24 cellular contexts compared by ENCODE assay signal in genomic region chr16:80462902-80463301, GRCh38.
"Had no signal": no experiment of that assay in that cellular context is flagged by ENCODE, and none has a peak within 500 bp of the region (broad histone marks: within the 10 kb centered on the region; RNA-seq: fewer than 3 reads in every experiment).

No MANE protein-coding gene starts in this region.

- H3K4me1 ChIP-seq: ascending aorta, colonic mucosa, upper lobe of right lung had no signal

- ATAC-seq: natural killer cell; right cardiac atrium; stimulated activated naive CD8-positive, alpha-beta T cell treated with anti-CD3 and anti-CD28 coated beads, Interleukin-15, Interleukin-2, amounts not matched to agents 100 U/mL and 50 U/mL, for 24 hours; upper lobe of right lung; WTC11 had no signal

- H3K27ac ChIP-seq: ascending aorta, cardiac muscle cell, colonic mucosa, upper lobe of right lung had no signal

- H3K27me3 ChIP-seq: ascending aorta, colonic mucosa, upper lobe of right lung had no signal

- H3K27ac Mint-ChIP-seq: activated CD4-positive, alpha-beta memory T cell treated with anti-CD3 and anti-CD28 coated beads, Interleukin-2, amount 10 ng/mL, durations not matched to agents 7 days and 5 days; activated CD4-positive, alpha-beta T cell treated with anti-CD3 and anti-CD28 coated beads, Interleukin-2, amount 10 ng/mL, durations not matched to agents 7 days and 5 days; activated naive CD4-positive, alpha-beta T cell treated with anti-CD3 and anti-CD28 coated beads, Interleukin-2, amount 10 ng/mL, durations not matched to agents 7 days and 5 days; activated naive CD8-positive, alpha-beta T cell treated with anti-CD3 and anti-CD28 coated beads, Interleukin-2, amount 10 ng/mL, durations not matched to agents 7 days and 5 days; activated T-cell treated with anti-CD3 and anti-CD28 coated beads, Interleukin-2, amount 50 U/mL, for 24 hours; memory B cell; natural killer cell; WTC11 had no signal

- H3K4me3 ChIP-seq: ascending aorta, cardiac muscle cell, colonic mucosa, upper lobe of right lung had no signal

- H3K4me3 Mint-ChIP-seq: activated CD4-positive, alpha-beta memory T cell treated with anti-CD3 and anti-CD28 coated beads, Interleukin-2, amount 10 ng/mL, durations not matched to agents 7 days and 5 days; activated CD4-positive, alpha-beta T cell treated with anti-CD3 and anti-CD28 coated beads, Interleukin-2, amount 10 ng/mL, durations not matched to agents 7 days and 5 days; activated naive CD4-positive, alpha-beta T cell treated with anti-CD3 and anti-CD28 coated beads, Interleukin-2, amount 10 ng/mL, durations not matched to agents 7 days and 5 days; activated naive CD8-positive, alpha-beta T cell treated with anti-CD3 and anti-CD28 coated beads, Interleukin-2, amount 10 ng/mL, durations not matched to agents 7 days and 5 days; activated T-cell treated with anti-CD3 and anti-CD28 coated beads, Interleukin-2, amount 50 U/mL, for 24 hours; brain; memory B cell; natural killer cell; WTC11 had no signal

- H3K36me3 Mint-ChIP-seq: activated naive CD4-positive, alpha-beta T cell treated with anti-CD3 and anti-CD28 coated beads, Interleukin-2, amount 10 ng/mL, durations not matched to agents 7 days and 5 days; activated naive CD8-positive, alpha-beta T cell treated with anti-CD3 and anti-CD28 coated beads, Interleukin-2, amount 10 ng/mL, durations not matched to agents 7 days and 5 days; brain; memory B cell; natural killer cell; WTC11 had no signal

- H3K9me3 ChIP-seq: ascending aorta, colonic mucosa, upper lobe of right lung had no signal

- H3K9me3 Mint-ChIP-seq: activated CD4-positive, alpha-beta memory T cell treated with anti-CD3 and anti-CD28 coated beads, Interleukin-2, amount 10 ng/mL, durations not matched to agents 7 days and 5 days; activated CD4-positive, alpha-beta T cell treated with anti-CD3 and anti-CD28 coated beads, Interleukin-2, amount 10 ng/mL, durations not matched to agents 7 days and 5 days; activated naive CD4-positive, alpha-beta T cell treated with anti-CD3 and anti-CD28 coated beads, Interleukin-2, amount 10 ng/mL, durations not matched to agents 7 days and 5 days; activated naive CD8-positive, alpha-beta T cell treated with anti-CD3 and anti-CD28 coated beads, Interleukin-2, amount 10 ng/mL, durations not matched to agents 7 days and 5 days; activated T-cell treated with anti-CD3 and anti-CD28 coated beads, Interleukin-2, amount 50 U/mL, for 24 hours; memory B cell; natural killer cell; WTC11 had no signal

- DNase-seq: activated CD4-positive, alpha-beta memory T cell treated with anti-CD3 and anti-CD28 coated beads, Interleukin-2, amount 10 ng/mL, durations not matched to agents 7 days and 5 days; activated CD4-positive, alpha-beta T cell treated with anti-CD3 and anti-CD28 coated beads for 1 hour; activated CD4-positive, alpha-beta T cell treated with anti-CD3 and anti-CD28 coated beads, Interleukin-2, amount 10 ng/mL, durations not matched to agents 7 days and 5 days; activated CD8-positive, alpha-beta memory T cell treated with anti-CD3 and anti-CD28 coated beads, Interleukin-2, amount 50 U/mL, for 48 hours; activated gamma-delta T cell; activated naive CD4-positive, alpha-beta T cell treated with anti-CD3 and anti-CD28 coated beads, Interleukin-2, amount 10 ng/mL, durations not matched to agents 7 days and 5 days; activated naive CD8-positive, alpha-beta T cell treated with anti-CD3 and anti-CD28 coated beads, Interleukin-2, amount 10 ng/mL, durations not matched to agents 7 days and 5 days; activated T-cell treated with anti-CD3 and anti-CD28 coated beads, Interleukin-2, amount 50 U/mL, for 24 hours; cerebellar nuclear complex; colonic mucosa; effector memory CD4-positive, alpha-beta T cell; islet precursor cell; midbrain; natural killer cell; right cardiac atrium; stimulated activated CD4-positive, alpha-beta T cell treated with anti-CD3 and anti-CD28 coated beads, Interleukin-4, amount 100 ng/mL, for 1 hour; stimulated activated naive CD8-positive, alpha-beta T cell treated with anti-CD3 and anti-CD28 coated beads, Interleukin-15, Interleukin-2, amounts not matched to agents 100 U/mL and 50 U/mL, for 24 hours; T-helper 2 cell; upper lobe of right lung had no signal

- H3K4me1 Mint-ChIP-seq: activated CD4-positive, alpha-beta T cell treated with anti-CD3 and anti-CD28 coated beads, Interleukin-2, amount 10 ng/mL, durations not matched to agents 7 days and 5 days; activated naive CD4-positive, alpha-beta T cell treated with anti-CD3 and anti-CD28 coated beads, Interleukin-2, amount 10 ng/mL, durations not matched to agents 7 days and 5 days; activated naive CD8-positive, alpha-beta T cell treated with anti-CD3 and anti-CD28 coated beads, Interleukin-2, amount 10 ng/mL, durations not matched to agents 7 days and 5 days had no signal

- H3K36me3 ChIP-seq: ascending aorta, cardiac muscle cell, colonic mucosa, upper lobe of right lung had no signal
